In the genomic region with DNA sequence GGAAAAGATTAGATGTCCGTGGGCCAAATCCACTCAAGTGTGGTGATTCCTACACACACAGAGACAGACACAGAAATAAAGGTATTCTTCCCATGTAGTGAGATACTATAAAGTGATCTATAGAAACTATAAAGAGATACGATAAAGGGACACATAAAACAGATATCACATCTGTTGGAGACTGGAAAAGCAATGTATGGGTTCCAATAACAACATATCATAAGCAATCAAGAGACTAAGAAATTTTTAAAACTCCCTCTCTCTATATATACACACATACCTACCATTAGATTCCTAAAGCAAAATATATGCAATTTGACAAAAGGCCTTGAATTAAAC, we compare ENCODE assay signal across 13 cellular contexts. TPM values are rescaled to one million over a fixed set of nuclear protein-coding genes. Genes with fewer than 3 reads are reported as not detected.
DNase-seq lines count a peak whose midpoint lies in the region; ATAC-seq, FAIRE-seq and TF ChIP-seq lines count a peak whose summit lies in the region.
"Had no signal": no experiment of that assay in that cellular context is flagged by ENCODE, and none has a peak within 500 bp of the region (broad histone marks: within the 10 kb centered on the region; RNA-seq: fewer than 3 reads in every experiment).

No MANE protein-coding gene starts in this region.

- H3K9ac ChIP-seq in BLaER1 (no peak overlapping the region), GM23248 (no peak overlapping the region), astrocyte (ENCODE audit: low read length) (no peak overlapping the region)

- peaks cover 78% of the 10 kb centered on the region for H3K4me1 ChIP-seq in BLaER1
- H3K4me1 ChIP-seq in GM23248 (ENCODE audit: insufficient read depth) = peaks cover 23% of the 10 kb centered on the region
- H3K4me1 ChIP-seq in astrocyte (ENCODE audit: insufficient read depth, low read length) = peaks cover 34% of the 10 kb centered on the region

- peaks cover 34% of the 10 kb centered on the region for H3K4me1 Mint-ChIP-seq in astrocyte (ENCODE audit: low read depth, unreplicated experiment)
- peaks cover 54% of the 10 kb centered on the region for H3K4me1 Mint-ChIP-seq in nephron

- WGBS in GM23248 (ENCODE audit: low coverage in 1 of 2, low lambda C conversion rate in 2 of 2, missing lambda C conversion rate in 2 of 2), 2 experiments = 17 to 26% methylated on average over 2 of the region's 2 CpGs

- H3K79me2 ChIP-seq in GM23248 (ENCODE audit: insufficient read depth) = peaks cover 62% of the 10 kb centered on the region
- peaks cover 58% of the 10 kb centered on the region for H3K79me2 ChIP-seq in astrocyte (ENCODE audit: insufficient read depth, low read length)

- H3K4me3 Mint-ChIP-seq in astrocyte (ENCODE audit: unreplicated experiment) (no peak overlapping the region), nephron (peak overlapping the region; percentile 2 to 24 (median 20))

- H3K27ac Mint-ChIP-seq in astrocyte (ENCODE audit: unreplicated experiment) (peak overlapping the region; percentile 42), nephron (peak overlapping the region; percentile 51 to 100 (median 100))

- H3K9me2 ChIP-seq in GM23248 (ENCODE audit: insufficient read depth) = no peaks in the 10 kb centered on the region

- H3K27me3 ChIP-seq in BLaER1 (no peaks in the 10 kb centered on the region), GM23248 (replicated peaks; ENCODE audit: insufficient read depth) (no peaks in the 10 kb centered on the region), astrocyte (ENCODE audit: insufficient read depth, low read length) (no peaks in the 10 kb centered on the region)

- H2AFZ ChIP-seq in GM23248 = no peak overlapping the region
- no peak overlapping the region for H2AFZ ChIP-seq in astrocyte (ENCODE audit: low read depth, low read length)

- H3K9me3 ChIP-seq in BLaER1 (no peaks in the 10 kb centered on the region), GM23248 (ENCODE audit: low read depth) (no peaks in the 10 kb centered on the region), astrocyte (ENCODE audit: insufficient read depth, low read depth, low read length) (no peaks in the 10 kb centered on the region)

- H3K36me3 Mint-ChIP-seq in astrocyte (ENCODE audit: low read depth, unreplicated experiment) (peaks cover 18% of the 10 kb centered on the region), nephron (ENCODE audit: low read depth) (peaks cover 58% of the 10 kb centered on the region)

- H3K27ac ChIP-seq in BLaER1 = no peak overlapping the region
- H3K27ac ChIP-seq in GM23248 = peak overlapping the region; percentile 6; the same call in 1 of the 2 replicates
- H3K27ac ChIP-seq in astrocyte (ENCODE audit: low read depth, low read length) = no peak overlapping the region

- no peak overlapping the region for H3K4me3 ChIP-seq in BLaER1
- no peak overlapping the region for H3K4me3 ChIP-seq in GM23248
- H3K4me3 ChIP-seq in astrocyte (ENCODE audit: insufficient read depth, low read depth, low read length) = no peak overlapping the region

- no peak for ATAC-seq in GM21390 (IDR thresholded peaks at IDR 0.05; ENCODE audit: unreplicated experiment)
- ATAC-seq: stimulated activated naive CD8-positive, alpha-beta T cell treated with anti-CD3 and anti-CD28 coated beads, Interleukin-15, amount 100 ng/mL, for 72 hours had no signal

- DNase-seq in GM23248 = no peak
- no peak for DNase-seq in astrocyte (ENCODE audit: low read depth)
- DNase-seq in frontal cortex (ENCODE audit: low spot score in 2 of 2) = no peak
- no peak for DNase-seq in AG20443 (ENCODE audit: low spot score)
- DNase-seq in AG08395 (ENCODE audit: low spot score) = no peak
- DNase-seq: erythroblast; NCI-H1436; SHP77; stimulated activated CD4-positive, alpha-beta T cell treated with anti-CD3 and anti-CD28 coated beads, Interleukin-4, amount 100 ng/mL, for 1 hour; stimulated activated naive CD8-positive, alpha-beta T cell treated with anti-CD3 and anti-CD28 coated beads, Interleukin-15, amount 100 ng/mL, for 72 hours had no signal

- H4K20me1 ChIP-seq in BLaER1 (peaks cover 66% of the 10 kb centered on the region), GM23248 (ENCODE audit: insufficient read depth) (no peaks in the 10 kb centered on the region), astrocyte (ENCODE audit: insufficient read depth, low read length) (peaks cover 81% of the 10 kb centered on the region)

- in situ Hi-C loops in GM23248 (cut with MboI) = no loop called here

- H3K9me3 Mint-ChIP-seq in astrocyte (ENCODE audit: unreplicated experiment) = no peaks in the 10 kb centered on the region
- H3K9me3 Mint-ChIP-seq in nephron = no peaks in the 10 kb centered on the region
- H3K9me3 Mint-ChIP-seq: stimulated activated naive CD8-positive, alpha-beta T cell treated with anti-CD3 and anti-CD28 coated beads, Interleukin-15, amount 100 ng/mL, for 72 hours had no signal

- peaks cover 94% of the 10 kb centered on the region for H3F3A ChIP-seq in GM23248 (ENCODE audit: insufficient read depth)

- H3K4me2 ChIP-seq in BLaER1 = peak overlapping the region; percentile 94
- H3K4me2 ChIP-seq in GM23248 (ENCODE audit: unreplicated experiment) = no peak overlapping the region
- peak overlapping the region; percentile 99 for H3K4me2 ChIP-seq in astrocyte (ENCODE audit: low read length)

- H3K36me3 ChIP-seq in BLaER1 = peaks cover 69% of the 10 kb centered on the region
- H3K36me3 ChIP-seq in GM23248 (ENCODE audit: low read depth) = peaks cover 19% of the 10 kb centered on the region
- H3K36me3 ChIP-seq in astrocyte (ENCODE audit: insufficient read depth, low read length) = peaks cover 34% of the 10 kb centered on the region

- TF ChIP-seq CTCF in astrocyte (IDR thresholded peaks at IDR 0.05; ENCODE audit: insufficient read depth, low read depth, low read length) (no peak), nephron (IDR thresholded peaks at IDR 0.05; ENCODE audit: unreplicated experiment in 3 of 3) (no peak)

- H3K27me3 Mint-ChIP-seq in astrocyte (ENCODE audit: low read depth, unreplicated experiment) (no peaks in the 10 kb centered on the region), nephron (ENCODE audit: low read depth) (peaks cover under 1% of the 10 kb centered on the region)
- H3K27me3 Mint-ChIP-seq: stimulated activated naive CD8-positive, alpha-beta T cell treated with anti-CD3 and anti-CD28 coated beads, Interleukin-15, amount 100 ng/mL, for 72 hours had no signal

- FAIRE-seq in astrocyte (lab: Jason Lieb, UNC) (no peak), frontal cortex (lab: Jason Lieb, UNC) (no peak)

RNA-seq across cellular contexts. Expression of a gene that starts 5.2 kb away (rescaled TPM):
- 23.9 and 27.3 TPM in 2 replicates for total RNA-seq in GM23248 (2014; rRNA removed; shearing (Covaris generic))
- polyA plus RNA-seq in GM23248 (2016; fragmentation: Nextera tagmentation; extraction: Ambion mirVana) = 23.6 and 32.7 TPM in 2 replicates
- total RNA-seq in astrocyte (64.6 and 69.1 TPM in 2 replicates), frontal cortex (43.6 TPM)

RNA-seq across cellular contexts. Expression of a gene that starts 5.8 kb away (rescaled TPM):
- total RNA-seq in GM23248 (2014; rRNA removed; shearing (Covaris generic)) = 33.5 and 41.4 TPM in 2 replicates
- polyA plus RNA-seq in GM23248 (2016; fragmentation: Nextera tagmentation; extraction: Ambion mirVana) = 59.2 and 61.2 TPM in 2 replicates
- total RNA-seq in astrocyte (28.0 and 29.3 TPM in 2 replicates), frontal cortex (53.0 TPM)

RNA-seq across cellular contexts. Expression of a gene that starts 14.8 kb away (rescaled TPM):
- total RNA-seq in GM23248 (2014; rRNA removed; shearing (Covaris generic)) = 2.3 and 3.7 TPM in 2 replicates
- 12.3 and 12.6 TPM in 2 replicates for polyA plus RNA-seq in GM23248 (2016; fragmentation: Nextera tagmentation; extraction: Ambion mirVana)
- total RNA-seq in astrocyte (15.7 and 16.6 TPM in 2 replicates), frontal cortex (40.4 TPM)

RNA-seq across cellular contexts. Expression of a gene that starts 35.1 kb away (rescaled TPM):
- 2.4 and 4.6 TPM in 2 replicates for total RNA-seq in GM23248 (2014; rRNA removed; shearing (Covaris generic))
- polyA plus RNA-seq in GM23248 (2016; fragmentation: Nextera tagmentation; extraction: Ambion mirVana) = 8.6 and 10.6 TPM in 2 replicates
- total RNA-seq in astrocyte = 12.0 and 12.7 TPM in 2 replicates
- 23.2 TPM for total RNA-seq in frontal cortex

RNA-seq across cellular contexts. Expression of a gene that starts 40.6 kb away (rescaled TPM):
- total RNA-seq in GM23248 (2014; rRNA removed; shearing (Covaris generic)) = 31.3 and 42.0 TPM in 2 replicates
- 35.5 and 39.7 TPM in 2 replicates for polyA plus RNA-seq in GM23248 (2016; fragmentation: Nextera tagmentation; extraction: Ambion mirVana)
- total RNA-seq in astrocyte = 58.1 and 60.3 TPM in 2 replicates
- 18.8 TPM for total RNA-seq in frontal cortex
